Comparison of ENCODE assay signal across 22 cellular contexts in the genomic region with DNA sequence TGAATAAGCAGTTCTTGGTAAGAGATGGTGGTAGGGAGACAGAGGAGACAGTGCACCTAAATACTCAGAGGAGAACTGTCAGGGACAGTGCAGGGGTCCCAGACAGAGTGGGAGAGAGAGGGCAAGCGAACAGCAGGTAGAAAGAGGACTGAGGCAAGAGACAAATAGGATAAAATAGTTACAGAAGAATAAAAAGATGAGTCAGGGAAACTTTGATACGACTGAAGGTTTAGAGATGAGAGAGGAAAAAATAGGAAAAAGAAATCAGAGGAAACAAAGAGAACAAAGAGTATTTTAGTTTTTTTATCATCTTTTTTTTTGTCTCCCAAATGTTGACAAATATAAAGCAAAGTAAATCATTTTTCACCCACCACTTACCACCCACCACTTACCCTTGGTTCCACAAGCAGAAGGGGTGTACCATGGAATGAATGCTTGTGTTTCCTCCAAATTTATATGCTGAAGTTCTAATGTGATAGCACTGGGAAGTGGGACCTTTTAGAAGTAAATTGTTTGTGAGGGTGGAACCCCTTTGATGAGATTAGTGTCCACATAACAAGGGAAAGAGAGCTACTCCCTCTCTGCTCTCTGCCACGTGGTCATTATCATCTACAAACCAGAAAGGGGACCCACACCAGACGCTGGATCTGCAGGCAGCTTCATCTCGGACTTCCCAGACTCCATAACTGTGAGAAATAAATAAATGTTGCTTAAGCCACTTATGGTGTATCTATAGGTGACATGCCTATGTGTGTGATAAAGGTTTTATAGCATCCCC.
A peak's percentile ranks its signal among the peaks of the same experiment; 100 is the strongest.
DNase-seq lines count a peak whose midpoint lies in the region; FAIRE-seq and TF ChIP-seq lines count a peak whose summit lies in the region.
"Had no signal": no experiment of that assay in that cellular context is flagged by ENCODE, and none has a peak within 500 bp of the region (broad histone marks: within the 10 kb centered on the region; RNA-seq: fewer than 3 reads in every experiment).

No MANE protein-coding gene starts in this region.

- H3K9me3 ChIP-seq in H1 (ENCODE audit: insufficient read depth in 2 of 2, low read depth in 1 of 2, low read length in 1 of 2) (no peaks in the 10 kb centered on the region), tibial nerve (no peaks in the 10 kb centered on the region), osteoblast (ENCODE audit: low read depth, low read length) (no peaks in the 10 kb centered on the region)
- H3K9me3 ChIP-seq: BE2C, MG63, Peyer's patch had no signal

- no peak overlapping the region for H3K23ac ChIP-seq in H1 (ENCODE audit: insufficient read length)

- H3K36me3 ChIP-seq in H1 (ENCODE audit: control insufficient read depth in 2 of 4, insufficient read depth in 4 of 4, low read length in 3 of 4) (no peaks in the 10 kb centered on the region), tibial nerve (no peaks in the 10 kb centered on the region), osteoblast (ENCODE audit: insufficient read depth, low read length) (no peaks in the 10 kb centered on the region)
- H3K36me3 ChIP-seq: BE2C, MG63, Peyer's patch had no signal

- no peaks in the 10 kb centered on the region for H3K79me1 ChIP-seq in H1 (ENCODE audit: low read depth, low read length)

- no peak overlapping the region for H2AK5ac ChIP-seq in H1 (ENCODE audit: low read depth, low read length)

- no peaks in the 10 kb centered on the region for H3K79me2 ChIP-seq in H1 (ENCODE audit: control insufficient read depth in 1 of 2, insufficient read depth in 2 of 2, low read length in 2 of 2)
- H3K79me2 ChIP-seq in osteoblast (ENCODE audit: insufficient read depth, low read length): no peaks in the 10 kb centered on the region

- no peaks in the 10 kb centered on the region for H3K27me3 ChIP-seq in H1 (replicated peaks in 1 of 4; ENCODE audit: control insufficient read depth in 3 of 4, extremely low read depth in 1 of 4, insufficient read depth in 3 of 4, low read length in 3 of 4)
- no peaks in the 10 kb centered on the region for H3K27me3 ChIP-seq in tibial nerve
- no peaks in the 10 kb centered on the region for H3K27me3 ChIP-seq in osteoblast (ENCODE audit: insufficient read depth, low read length)
- H3K27me3 ChIP-seq: BE2C, MG63, Peyer's patch had no signal

- no peak overlapping the region for H3K4ac ChIP-seq in H1 (replicated peaks; ENCODE audit: insufficient read length, low read depth, low read length)

- peak; percentile 5 for FAIRE-seq in GM12892 (lab: Jason Lieb, UNC)
- no peak for FAIRE-seq in H1 (lab: Jason Lieb, UNC)
- FAIRE-seq in urothelium cell line (lab: Jason Lieb, UNC): no peak
- FAIRE-seq: GM18507, H54 had no signal

- POLR2A ChIA-PET in H1 (lab: Charles Lee; ENCODE audit: partially characterized antibody): no interaction called here

- no peak overlapping the region for H3K27ac ChIP-seq in H1 (ENCODE audit: low read depth, low read length)
- peak overlapping the region in 3 of 4 donors; percentile 52 to 87 (median 61) for H3K27ac ChIP-seq in tibial nerve
- H3K27ac ChIP-seq in osteoblast (ENCODE audit: low read depth, low read length): no peak overlapping the region
- H3K27ac ChIP-seq: 22Rv1, SK-N-MC had no signal

- WGBS in H1 (ENCODE audit: extremely low coverage in 1 of 2, insufficient coverage in 1 of 2, insufficient read length in 1 of 2, insufficient replicate concordance in 2 of 2, low coverage in 1 of 2, low lambda C conversion rate in 2 of 2, missing lambda C conversion rate in 1 of 2), 2 experiments: 90% methylated on average over 5 of the region's 5 CpGs; no CpG with 5 or more reads in 1 of the 2 experiments
- WGBS in tibial nerve, 2 donors: 81 to 85% methylated on average over 5 of the region's 5 CpGs

- no peak overlapping the region for H4K8ac ChIP-seq in H1 (ENCODE audit: extremely low read depth, insufficient read depth, low read length)

- no peak overlapping the region for H3K4me2 ChIP-seq in H1 (ENCODE audit: insufficient read depth in 1 of 2, low read depth in 2 of 2, low read length in 2 of 2)
- no peak overlapping the region for H3K4me2 ChIP-seq in osteoblast (ENCODE audit: insufficient read depth, low read length)

- H2AFZ ChIP-seq in H1 (ENCODE audit: low read length) (peak overlapping the region; percentile 58), osteoblast (ENCODE audit: low read length) (no peak overlapping the region)

- no peak for TF ChIP-seq CTCF in H1 (IDR thresholded peaks at IDR 0.05; ENCODE audit: control extremely low read depth in 1 of 3, insufficient read depth in 1 of 3, low read depth in 1 of 3, low read length in 3 of 3)
- no peak for TF ChIP-seq CTCF in tibial nerve (IDR thresholded peaks at IDR 0.05)
- TF ChIP-seq CTCF in osteoblast (IDR thresholded peaks at IDR 0.05; ENCODE audit: extremely low read depth, low read depth, low read length): no peak

- peak; percentile 15 for DNase-seq in NCI-H748 (lab: John Stamatoyannopoulos, UW; ENCODE audit: unreplicated experiment)
- no peak for DNase-seq in NCI-H748 treated with DMSO at 0.1 percent for 48 hours (lab: John Stamatoyannopoulos, UW)
- DNase-seq in GM12892 (ENCODE audit: insufficient read length): no peak
- no peak for DNase-seq in H1 (ENCODE audit: low read depth in 1 of 2, low spot score in 2 of 2)
- DNase-seq in tibial nerve (ENCODE audit: low spot score in 2 of 2): no peak
- DNase-seq in osteoblast (ENCODE audit: insufficient read length, low spot score, missing footprints): no peak
- DNase-seq in SHP77 treated with DMSO at 0.1 percent for 48 hours (lab: John Stamatoyannopoulos, UW): no peak
- DNase-seq in urothelium cell line (ENCODE audit: low spot score): no peak
- DNase-seq: ACHN, BE2C, Calu3, DND-41, KBM-7, MG63, NCI-H446, NCI-H524 treated with DMSO at 0.1 percent for 48 hours, Peyer's patch, SIG-M5 had no signal

- no peak overlapping the region for H4K91ac ChIP-seq in H1 (replicated peaks; ENCODE audit: insufficient read length, low read length)

- TF ChIP-seq POLR2A in GM12892 (IDR thresholded peaks at IDR 0.05; ENCODE audit: low read depth, low read length) (no peak), H1 (IDR thresholded peaks at IDR 0.05; ENCODE audit: control extremely low read depth in 1 of 2, low read depth in 2 of 2, low read length in 2 of 2) (no peak), tibial nerve (IDR thresholded peaks at IDR 0.05) (no peak)

- H3K23me2 ChIP-seq in H1 (ENCODE audit: low read depth, low read length): no peaks in the 10 kb centered on the region

- no peaks in the 10 kb centered on the region for H4K20me1 ChIP-seq in H1 (replicated peaks in 1 of 2; ENCODE audit: control insufficient read depth in 1 of 2, insufficient read depth in 2 of 2, low read length in 2 of 2)
- no peaks in the 10 kb centered on the region for H4K20me1 ChIP-seq in osteoblast (ENCODE audit: insufficient read depth, low read length)

- H3K18ac ChIP-seq in H1 (ENCODE audit: extremely low read depth, low read length): no peak overlapping the region

- H3K9ac ChIP-seq in H1 (replicated peaks in 1 of 4; ENCODE audit: extremely low read depth in 1 of 4, low read depth in 3 of 4, low read length in 3 of 4): no peak overlapping the region

- H3K14ac ChIP-seq in H1 (ENCODE audit: insufficient read length): no peak overlapping the region

- H2BK12ac ChIP-seq in H1 (ENCODE audit: low read depth, low read length): no peak overlapping the region

- no peak overlapping the region for H4K5ac ChIP-seq in H1 (ENCODE audit: insufficient read length, low read depth, low read length)

- no peak overlapping the region for H3K56ac ChIP-seq in H1 (replicated peaks; ENCODE audit: insufficient read length, low read depth, low read length)

- no peak overlapping the region for H3K4me3 ChIP-seq in H1 (ENCODE audit: extremely low read depth in 1 of 4, insufficient read depth in 2 of 4, low read depth in 3 of 4, low read length in 4 of 4)
- no peak overlapping the region for H3K4me3 ChIP-seq in tibial nerve
- no peak overlapping the region for H3K4me3 ChIP-seq in osteoblast (ENCODE audit: insufficient read depth, low read length)
- H3K4me3 ChIP-seq: MG63, Peyer's patch had no signal

- no peak overlapping the region for H2BK20ac ChIP-seq in H1 (ENCODE audit: low read length)

- no peak overlapping the region for H2BK5ac ChIP-seq in H1 (ENCODE audit: low read depth, low read length)

- H2BK15ac ChIP-seq in H1 (ENCODE audit: low read length): no peak overlapping the region

- no peak for TF ChIP-seq RAD21 in H1 (IDR thresholded peaks at IDR 0.05 in 1 of 2, conservative IDR thresholded peaks at IDR 0.05 in 1 of 2; ENCODE audit: low read depth in 2 of 2, low read length in 2 of 2)

- CTCF ChIA-PET in H1 (lab: Charles Lee; ENCODE audit: partially characterized antibody): interaction anchor here (0.6 kb wide), 1 partner anchor 79 kb away, joined by 4 read pairs; no protein-coding TSS in a partner anchor

- H3K4me1 ChIP-seq in H1 (replicated peaks in 1 of 4; ENCODE audit: control insufficient read depth in 3 of 4, insufficient read depth in 4 of 4, low read length in 3 of 4) (no peaks in the 10 kb centered on the region), tibial nerve (peaks cover 0 to 31% (median 11%) of the 10 kb centered on the region in 4 donors), osteoblast (ENCODE audit: insufficient read depth, low read length) (no peaks in the 10 kb centered on the region)
- H3K4me1 ChIP-seq: BE2C, Peyer's patch had no signal

- H2BK120ac ChIP-seq in H1 (replicated peaks; ENCODE audit: low read depth, low read length): no peak overlapping the region

- TF ChIP-seq EP300 in H1 (IDR thresholded peaks at IDR 0.05; ENCODE audit: borderline replicate concordance in 1 of 2, low read depth in 2 of 2, low read length in 2 of 2): no peak
- TF ChIP-seq EP300 in tibial nerve (IDR thresholded peaks at IDR 0.05): no peak

TF ChIP-seq in H1, 55 proteins besides CTCF, POLR2A, EP300 and RAD21:
- no peak for TF ChIP-seq JUN (IDR thresholded peaks at IDR 0.05; ENCODE audit: low read depth, low read length)

Comparison
In these comparisons a context has a peak if more than half of its experiments do, and no peak if none do; other contexts are left out.
1. H3K27ac ChIP-seq: peak in tibial nerve (3 of 4); none in H1 (single experiment) and osteoblast (single experiment).